Comparison of ENCODE assay signal across 14 cellular contexts in the genomic region with DNA sequence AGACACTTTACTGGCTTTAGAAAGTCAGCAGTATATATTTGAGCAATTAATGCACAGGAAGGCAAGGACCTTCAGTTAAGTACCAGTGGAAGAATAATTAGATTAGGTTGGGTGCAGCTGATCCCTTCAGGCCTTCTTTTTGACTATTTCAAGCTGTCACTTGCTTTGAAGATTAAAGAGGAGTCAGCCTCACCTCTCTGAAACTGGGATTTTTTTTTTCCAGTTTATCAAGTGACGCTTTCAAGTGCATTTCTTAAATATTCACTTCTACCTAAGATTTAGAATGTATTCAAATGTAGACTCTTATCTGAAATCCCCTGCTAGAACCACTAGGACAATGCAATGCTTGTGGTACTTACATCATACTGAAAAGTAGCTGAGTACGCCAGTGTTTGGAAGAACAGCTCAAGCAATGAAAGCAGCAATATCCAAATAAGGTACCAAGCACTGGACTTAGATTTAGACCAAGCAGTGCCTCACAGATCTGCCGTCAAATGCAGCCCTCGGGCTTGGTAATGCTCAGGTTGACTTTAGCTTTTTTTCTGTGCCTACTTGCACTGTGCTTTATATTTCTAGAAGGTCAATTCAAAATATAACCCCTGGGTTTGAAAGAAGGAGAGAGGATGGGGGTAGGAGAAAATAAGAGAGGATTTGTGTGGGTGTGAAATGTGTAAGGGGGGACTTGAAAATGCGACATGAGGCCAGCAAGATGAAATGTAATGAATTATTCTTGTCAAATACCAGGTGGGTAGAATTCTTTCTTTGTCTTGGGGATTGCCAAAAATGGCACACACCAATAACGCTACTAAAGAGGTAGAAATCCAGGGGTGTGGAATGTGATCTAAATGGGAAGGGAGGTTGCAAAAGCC.
DNase-seq lines count a peak whose midpoint lies in the region; ATAC-seq and TF ChIP-seq lines count a peak whose summit lies in the region.
"Had no signal": no experiment of that assay in that cellular context is flagged by ENCODE, and none has a peak within 500 bp of the region (broad histone marks: within the 10 kb centered on the region; RNA-seq: fewer than 3 reads in every experiment).

No MANE protein-coding gene starts in this region.

- no peak for ATAC-seq in HG03159 (IDR thresholded peaks at IDR 0.05; ENCODE audit: unreplicated experiment)
- ATAC-seq: body of pancreas had no signal

- H3K4me1 ChIP-seq in stomach smooth muscle (ENCODE audit: control insufficient read depth, insufficient read depth, low read length), result peaks cover 10% of the 10 kb centered on the region

- no peaks in the 10 kb centered on the region for H3K9me3 ChIP-seq in stomach smooth muscle (ENCODE audit: control insufficient read depth in 2 of 2, low read length in 2 of 2)
- H3K9me3 ChIP-seq: body of pancreas, neutrophil had no signal

- no peaks in the 10 kb centered on the region for H3K27me3 ChIP-seq in stomach smooth muscle (ENCODE audit: control insufficient read depth in 1 of 2, insufficient read depth in 2 of 2, low read length in 2 of 2)
- H3K27me3 ChIP-seq: body of pancreas had no signal

- DNase-seq in HEK293T (ENCODE audit: extremely low spot score), result peak; percentile 26
- DNase-seq in amniotic epithelial cell (ENCODE audit: low read depth), result peak; percentile 82
- DNase-seq in hepatic stellate cell (ENCODE audit: low spot score), result peak; percentile 39
- DNase-seq in GM19240 (ENCODE audit: insufficient read length, low spot score), result no peak
- no peak for DNase-seq in NCI-H526 treated with DMSO at 0.1 percent for 48 hours (lab: John Stamatoyannopoulos, UW)
- no peak for DNase-seq in globus pallidus (ENCODE audit: low spot score)
- DNase-seq: body of pancreas; NCI-H1048; NCI-H510A treated with DMSO at 0.1 percent for 48 hours; SHP77; stimulated activated CD4-positive, alpha-beta T cell treated with anti-CD3 and anti-CD28 coated beads, Interleukin-1b, Interleukin-23, amount 100 ng/mL, for 48 hours had no signal

- POLR2A ChIA-PET in HEK293T (lab: Yijun Ruan, JAX), result interaction anchor here (0.6 to 0.7 kb wide), 2 partner anchors 34 to 58 kb away, joined by 3 read pairs; no protein-coding TSS in a partner anchor

- H3K36me3 ChIP-seq in stomach smooth muscle (ENCODE audit: control insufficient read depth in 2 of 2, insufficient read depth in 2 of 2, low read length in 2 of 2), result no peaks in the 10 kb centered on the region
- H3K36me3 ChIP-seq: neutrophil had no signal

- H3K4me3 ChIP-seq in stomach smooth muscle (ENCODE audit: low read length in 2 of 2), result peak overlapping the region; percentile 68 to 69
- H3K4me3 ChIP-seq: body of pancreas had no signal

- H3K9ac ChIP-seq in stomach smooth muscle (ENCODE audit: low read length in 2 of 2), result peak overlapping the region; percentile 95 to 98

- peak overlapping the region; percentile 99 for H3K27ac ChIP-seq in stomach smooth muscle (ENCODE audit: low read length)
- H3K27ac ChIP-seq: body of pancreas, neutrophil had no signal

- CTCF ChIA-PET in HEK293T (lab: Yijun Ruan, JAX), result interaction anchor here (0.5 to 1.0 kb wide), 4 partner anchors 10 to 153 kb away, joined by 3 to 5 read pairs (median 4); no protein-coding TSS in a partner anchor

TF ChIP-seq in HEK293T, 16 proteins besides CTCF, POLR2A, EP300 and RAD21:
- TF ChIP-seq ARNT (IDR thresholded peaks at IDR 0.05), result no peak
- no peak for TF ChIP-seq BHLHE40 (IDR thresholded peaks at IDR 0.05; ENCODE audit: borderline replicate concordance)
- no peak for TF ChIP-seq ELF4 (IDR thresholded peaks at IDR 0.05)
- TF ChIP-seq FOXK2 (IDR thresholded peaks at IDR 0.05), result no peak
- TF ChIP-seq, protein P1, sequence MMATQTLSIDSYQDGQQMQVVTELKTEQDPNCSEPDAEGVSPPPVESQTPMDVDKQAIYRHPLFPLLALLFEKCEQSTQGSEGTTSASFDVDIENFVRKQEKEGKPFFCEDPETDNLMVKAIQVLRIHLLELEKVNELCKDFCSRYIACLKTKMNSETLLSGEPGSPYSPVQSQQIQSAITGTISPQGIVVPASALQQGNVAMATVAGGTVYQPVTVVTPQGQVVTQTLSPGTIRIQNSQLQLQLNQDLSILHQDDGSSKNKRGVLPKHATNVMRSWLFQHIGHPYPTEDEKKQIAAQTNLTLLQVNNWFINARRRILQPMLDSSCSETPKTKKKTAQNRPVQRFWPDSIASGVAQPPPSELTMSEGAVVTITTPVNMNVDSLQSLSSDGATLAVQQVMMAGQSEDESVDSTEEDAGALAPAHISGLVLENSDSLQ (IDR thresholded peaks at IDR 0.05), result no peak
- no peak for TF ChIP-seq HDGF (IDR thresholded peaks at IDR 0.05; ENCODE audit: borderline replicate concordance)
- TF ChIP-seq FOXA1 (IDR thresholded peaks at IDR 0.05), result no peak
- no peak for TF ChIP-seq FOXM1 (IDR thresholded peaks at IDR 0.05; ENCODE audit: borderline replicate concordance)
- no peak for TF ChIP-seq SP1 (IDR thresholded peaks at IDR 0.05)
- TF ChIP-seq LEF1 (IDR thresholded peaks at IDR 0.05; ENCODE audit: borderline replicate concordance), result no peak
- TF ChIP-seq TARDBP (IDR thresholded peaks at IDR 0.05), result no peak
- TF ChIP-seq CTBP1 (IDR thresholded peaks at IDR 0.05; ENCODE audit: borderline replicate concordance), result no peak
- TF ChIP-seq NFRKB (IDR thresholded peaks at IDR 0.05), result no peak
- TF ChIP-seq L3MBTL2 (conservative IDR thresholded peaks at IDR 0.05), result no peak; the same call in 1 of the 2 replicates
- no peak for TF ChIP-seq SUZ12 (IDR thresholded peaks at IDR 0.05)
- TF ChIP-seq ZNF384 (IDR thresholded peaks at IDR 0.05), result no peak

Comparison
In these comparisons a context has a peak if more than half of its experiments do, and no peak if none do; other contexts are left out.
1. DNase-seq: peak in HEK293T (single experiment), amniotic epithelial cell (single experiment) and hepatic stellate cell (single experiment); none in GM19240 (single experiment), NCI-H526 treated with DMSO at 0.1 percent for 48 hours (single experiment) and globus pallidus (single experiment).